In genomic region chr12:52182898-52183543, GRCh38 we compare ENCODE assay signal across 13 cellular contexts. TPM values are rescaled to one million over a fixed set of nuclear protein-coding genes. Genes with fewer than 3 reads are reported as not detected.
DNase-seq lines count a peak whose midpoint lies in the region; ATAC-seq and TF ChIP-seq lines count a peak whose summit lies in the region.
"Had no signal": no experiment of that assay in that cellular context is flagged by ENCODE, and none has a peak within 500 bp of the region (broad histone marks: within the 10 kb centered on the region; RNA-seq: fewer than 3 reads in every experiment).

No MANE protein-coding gene starts in this region.

- dilution Hi-C loops in mammary epithelial cell (cut with HindIII; ENCODE audit: low sequenced_read_pairs) = no loop called here

- peak overlapping the region; percentile 7 for H3K4me2 ChIP-seq in mammary epithelial cell (ENCODE audit: insufficient read depth, low read depth, low read length)
- peak overlapping the region; percentile 35 for H3K4me2 ChIP-seq in neural progenitor cell

- H4K20me1 ChIP-seq in mammary epithelial cell (ENCODE audit: insufficient read depth, low read length) = no peaks in the 10 kb centered on the region
- no peaks in the 10 kb centered on the region for H4K20me1 ChIP-seq in neural progenitor cell (ENCODE audit: low read depth)

- H3K27ac Mint-ChIP-seq in neural progenitor cell (peak overlapping the region; percentile 76), T-cell (no peak overlapping the region)

- POLR2A ChIA-PET in T-cell (lab: Charles Lee) = no interaction called here

- H3K4me3 ChIP-seq in mammary epithelial cell (replicated peaks in 1 of 3; ENCODE audit: insufficient read depth in 1 of 3, low read depth in 2 of 3, low read length in 3 of 3) (no peak overlapping the region), neural progenitor cell (no peak overlapping the region)
- H3K4me3 ChIP-seq: SK-N-MC had no signal

- intact Hi-C loops in mammary epithelial cell (cut with micrococcal nuclease) = no loop called here

- H3K9ac ChIP-seq in mammary epithelial cell (ENCODE audit: insufficient read depth, low read length) (no peak overlapping the region), neural progenitor cell (no peak overlapping the region)

- WGBS in mammary epithelial cell (ENCODE audit: low coverage, missing lambda C conversion rate) = 60% methylated on average over 7 of the region's 9 CpGs

- in situ Hi-C loops in mammary epithelial cell (cut with MboI; ENCODE audit: low sequenced_read_pairs in 2 of 2) = no loop called here

- H3K27ac ChIP-seq in mammary epithelial cell (ENCODE audit: insufficient read depth, low read depth, low read length) (peak overlapping the region; percentile 4), neural progenitor cell (no peak overlapping the region)
- H3K27ac ChIP-seq: C4-2B, SK-N-MC had no signal

- ATAC-seq in HG03095 (IDR thresholded peaks at IDR 0.05; ENCODE audit: unreplicated experiment) = no peak
- no peak for ATAC-seq in GM18520 (IDR thresholded peaks at IDR 0.05; ENCODE audit: unreplicated experiment)
- ATAC-seq in T-cell (replicated peaks in 1 of 4) = no peak

- peaks cover 10% of the 10 kb centered on the region for H3K27me3 Mint-ChIP-seq in neural progenitor cell (ENCODE audit: insufficient read depth, low read depth)
- no peaks in the 10 kb centered on the region for H3K27me3 Mint-ChIP-seq in T-cell

- TF ChIP-seq CTCF in mammary epithelial cell (conservative IDR thresholded peaks at IDR 0.05 in 1 of 2, IDR thresholded peaks at IDR 0.05 in 1 of 2; ENCODE audit: extremely low read depth in 1 of 2, insufficient read depth in 1 of 2, low read depth in 1 of 2, low read length in 2 of 2) (no peak), neural progenitor cell (IDR thresholded peaks at IDR 0.05) (no peak)

- H2AFZ ChIP-seq in mammary epithelial cell (ENCODE audit: low read depth, low read length) = peak overlapping the region; percentile 41
- H2AFZ ChIP-seq in neural progenitor cell (replicated peaks) = peak overlapping the region; percentile 69

- H3K9me3 Mint-ChIP-seq in neural progenitor cell (no peaks in the 10 kb centered on the region), T-cell (no peaks in the 10 kb centered on the region)

- H3K27me3 ChIP-seq in mammary epithelial cell (ENCODE audit: insufficient read depth, low read length) (no peaks in the 10 kb centered on the region), neural progenitor cell (no peaks in the 10 kb centered on the region)

- peaks cover 8% of the 10 kb centered on the region for H3F3A ChIP-seq in neural progenitor cell (ENCODE audit: low read depth)

- H3K4me1 ChIP-seq in mammary epithelial cell (ENCODE audit: insufficient read depth, low read length) = peaks cover 42% of the 10 kb centered on the region
- peaks cover 28% of the 10 kb centered on the region for H3K4me1 ChIP-seq in neural progenitor cell

- H3K36me3 ChIP-seq in mammary epithelial cell (ENCODE audit: insufficient read depth, low read length) (no peaks in the 10 kb centered on the region), neural progenitor cell (no peaks in the 10 kb centered on the region)

- H3K36me3 Mint-ChIP-seq in neural progenitor cell = no peaks in the 10 kb centered on the region
- no peaks in the 10 kb centered on the region for H3K36me3 Mint-ChIP-seq in T-cell

- peaks cover 34% of the 10 kb centered on the region for H3K4me1 Mint-ChIP-seq in neural progenitor cell
- H3K4me1 Mint-ChIP-seq in T-cell = peaks cover 1 to 8% (median 5%) of the 10 kb centered on the region in 3 donors

- no TSS peak for BruUV-seq in mammary epithelial cell (replicated peaks; lab: Mats Ljungman, UMichigan)

- H3K79me2 ChIP-seq in mammary epithelial cell (ENCODE audit: insufficient read depth, low read length) (no peaks in the 10 kb centered on the region), neural progenitor cell (ENCODE audit: low read depth) (no peaks in the 10 kb centered on the region)

- peak; percentile 72 for DNase-seq in DMS53 treated with DMSO at 0.1 percent for 48 hours (lab: John Stamatoyannopoulos, UW; ENCODE audit: unreplicated experiment)
- DNase-seq in NCI-H2171 treated with DMSO at 0.1 percent for 48 hours (lab: John Stamatoyannopoulos, UW) = peak; percentile 65
- no peak for DNase-seq in mammary epithelial cell
- DNase-seq in neural progenitor cell (ENCODE audit: low spot score) = no peak
- DNase-seq in NK-92 (lab: John Stamatoyannopoulos, UW; ENCODE audit: unreplicated experiment) = no peak
- no peak for DNase-seq in T-cell
- DNase-seq: activated CD4-positive, alpha-beta T cell treated with anti-CD3 and anti-CD28 coated beads for 1 hour; activated effector memory CD4-positive, alpha-beta T cell treated with Interleukin-2 at 50 U/mL for 16 hours; central memory CD4-positive, alpha-beta T cell had no signal

- H3K4me3 Mint-ChIP-seq in neural progenitor cell (no peak overlapping the region), T-cell (no peak overlapping the region)

- CTCF ChIA-PET in mammary epithelial cell (lab: Charles Lee; ENCODE audit: low non-redundant PET) = no interaction called here
- CTCF ChIA-PET in T-cell (lab: Charles Lee) = no interaction called here

- H3K9me3 ChIP-seq in mammary epithelial cell (replicated peaks; ENCODE audit: insufficient read depth, low read length) (no peaks in the 10 kb centered on the region), neural progenitor cell (ENCODE audit: low read depth) (no peaks in the 10 kb centered on the region)

RNA-seq across cellular contexts. Expression of gene KRT80, which starts 8.8 kb away (rescaled TPM):
- total RNA-seq in mammary epithelial cell (1 to 10 TPM; 1.8 to 2.7 TPM), neural progenitor cell (ENCODE audit: low replicate concordance) (0.12 TPM in 1 of 2 replicates, not detected in the other), T-cell (under 1 TPM in 2 of 5 donors, not detected in 3; 0.09 to 0.12 TPM)
- 1.2 TPM for polyA plus RNA-seq in mammary epithelial cell
- not detected for polyA minus RNA-seq in mammary epithelial cell

RNA-seq across cellular contexts. Expression of gene KRT7, which starts 50.0 kb away (rescaled TPM):
- total RNA-seq in mammary epithelial cell = 1,000 to 10,000 TPM; 2,215 to 3,387 TPM
- 3,281 TPM for polyA plus RNA-seq in mammary epithelial cell
- 4,390 TPM for polyA minus RNA-seq in mammary epithelial cell
- total RNA-seq in neural progenitor cell (ENCODE audit: low replicate concordance) = 3.2 TPM in 1 of 2 replicates, not detected in the other
- total RNA-seq in T-cell = 1 to 10 TPM in 3 of 5 donors, not detected in 2; 2.7 to 3.8 (median 3.3) TPM

Comparison
In these comparisons a context has a peak if more than half of its experiments do, and no peak if none do; other contexts are left out.
1. DNase-seq: peak in DMS53 treated with DMSO at 0.1 percent for 48 hours (single experiment) and NCI-H2171 treated with DMSO at 0.1 percent for 48 hours (single experiment); none in mammary epithelial cell (single experiment), neural progenitor cell (single experiment), NK-92 (single experiment) and T-cell (0 of 34).
2. RNA of gene KRT7, which starts 50.0 kb away (total RNA-seq): 2,215 to 3,387 TPM in mammary epithelial cell; 2.7 to 3.8 TPM in T-cell and 3.2 TPM in neural progenitor cell; every median in the first group is over 100 times any median in the second.